ENCODE assay signal across 9 cellular contexts in genomic region chr11:17763244-17763643, GRCh38. TPM values are rescaled to one million over a fixed set of nuclear protein-coding genes. Genes with fewer than 3 reads are reported as not detected.
"Had no signal": no experiment of that assay in that cellular context is flagged by ENCODE, and none has a peak within 500 bp of the region (broad histone marks: within the 10 kb centered on the region; RNA-seq: fewer than 3 reads in every experiment).

No MANE protein-coding gene starts in this region.

- H3K4me1 ChIP-seq: HAP-1 had no signal

- H3K27ac Mint-ChIP-seq: GM23338, HFFc6, IgD-negative memory B cell had no signal

- H3K4me3 Mint-ChIP-seq: GM23338, HFFc6, IgD-negative memory B cell had no signal

- H3K4me3 ChIP-seq: GM23338, HAP-1 had no signal

- H3K36me3 ChIP-seq: HAP-1 had no signal

- H3K9me3 ChIP-seq: HAP-1 had no signal

- H3K36me3 Mint-ChIP-seq: IgD-negative memory B cell had no signal

- H3K9me3 Mint-ChIP-seq: GM23338 had no signal

- DNase-seq: H7, HFFc6, KBM-7 had no signal

- ATAC-seq: GM23338, HCT116 had no signal

RNA-seq across cellular contexts. Expression of gene KCNC1, which starts 28.7 kb away (rescaled TPM):
- total RNA-seq: GM23338, H4, H7, HFFc6, HT-29 had no signal

RNA-seq across cellular contexts. Expression of gene MYOD1, which starts 43.9 kb away (rescaled TPM):
- total RNA-seq: GM23338, H4, H7, HFFc6, HT-29 had no signal
- polyA plus RNA-seq: GM23338, IgD-negative memory B cell had no signal
